ENCODE assay signal across 8 cellular contexts in the genomic region with DNA sequence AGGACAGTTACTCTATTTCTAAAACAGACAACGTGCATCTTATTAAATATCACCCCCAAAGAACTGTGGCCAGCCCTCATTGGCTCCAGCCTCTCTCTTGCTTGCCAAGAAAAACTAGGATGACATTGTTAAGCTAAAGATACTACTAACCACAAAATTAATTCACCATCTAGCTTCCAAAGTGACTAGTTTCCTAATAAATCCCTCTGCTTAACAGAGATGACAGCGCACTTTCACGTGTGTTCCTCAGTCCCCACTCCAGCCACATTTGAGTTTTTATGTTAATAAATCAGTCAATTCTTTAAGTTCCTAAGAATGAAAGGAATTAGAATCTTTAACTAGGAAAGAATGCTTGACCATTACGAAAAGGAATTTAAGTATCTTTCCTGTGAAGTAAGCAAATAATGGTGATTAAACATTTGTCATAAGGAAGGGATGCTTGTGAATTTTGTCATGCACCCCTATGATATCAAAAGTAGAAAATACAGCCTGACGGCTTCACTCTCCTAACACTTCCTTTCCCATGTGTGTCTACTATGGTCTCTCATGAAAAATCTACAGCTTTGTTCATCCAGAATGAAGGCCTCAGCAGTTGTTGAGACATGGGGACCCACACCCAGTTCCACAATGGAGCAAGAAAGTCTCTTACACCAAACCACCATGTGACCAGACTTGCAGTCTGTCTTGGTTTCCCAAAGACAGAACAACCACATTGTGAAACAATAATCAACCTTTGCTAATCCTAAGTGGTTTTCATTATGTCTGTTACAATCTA. TPM values are rescaled to one million over a fixed set of nuclear protein-coding genes. Genes with fewer than 3 reads are reported as not detected.
DNase-seq lines count a peak whose midpoint lies in the region; ATAC-seq and TF ChIP-seq lines count a peak whose summit lies in the region.

No MANE protein-coding gene starts in this region.

- no peaks in the 10 kb centered on the region for H3K36me3 ChIP-seq in Caco-2 (ENCODE audit: control insufficient read depth, insufficient read depth, low read length)

- peaks cover 52% of the 10 kb centered on the region for H3K4me1 ChIP-seq in Caco-2

- peak; percentile 54 for ATAC-seq in omental fat pad (ENCODE audit: low FRiP score)
- ATAC-seq in HG02885 (IDR thresholded peaks at IDR 0.05; ENCODE audit: poor library complexity, unreplicated experiment) = no peak
- ATAC-seq in HG03139 (IDR thresholded peaks at IDR 0.05; ENCODE audit: unreplicated experiment) = no peak

- no peaks in the 10 kb centered on the region for H3K9me3 Mint-ChIP-seq in Caco-2 (ENCODE audit: unreplicated experiment)
- H3K9me3 Mint-ChIP-seq in activated CD4-positive, alpha-beta memory T cell treated with anti-CD3 and anti-CD28 coated beads for 36 hours = no peaks in the 10 kb centered on the region

- CTCF ChIA-PET in Caco-2 (lab: Charles Lee) = no interaction called here
- CTCF ChIA-PET in activated CD4-positive, alpha-beta memory T cell treated with anti-CD3 and anti-CD28 coated beads for 36 hours (lab: Charles Lee) = interaction anchor here (1.5 kb wide), 1 partner anchor 80 kb away, joined by 3 read pairs; no protein-coding TSS in a partner anchor

- intact Hi-C loops in Caco-2 (cut with micrococcal nuclease; ENCODE audit: unreplicated experiment) = no loop called here
- intact Hi-C loops in activated CD4-positive, alpha-beta memory T cell treated with anti-CD3 and anti-CD28 coated beads for 36 hours (cut with micrococcal nuclease) = loop anchor here (1.0 kb wide), 1 partner anchor 27 kb away; no protein-coding TSS in a partner anchor

- H3K9me3 ChIP-seq in Caco-2 = no peaks in the 10 kb centered on the region

- H3K4me1 Mint-ChIP-seq in Caco-2 (ENCODE audit: low read depth, unreplicated experiment) = peaks cover 41% of the 10 kb centered on the region
- peaks cover 32% of the 10 kb centered on the region for H3K4me1 Mint-ChIP-seq in activated CD4-positive, alpha-beta memory T cell treated with anti-CD3 and anti-CD28 coated beads for 36 hours (ENCODE audit: low read depth)

- BruUV-seq in Caco-2 (replicated peaks; lab: Mats Ljungman, UMichigan) = no TSS peak

- POLR2A ChIA-PET in Caco-2 (lab: Charles Lee) = interaction anchor here (0.9 kb wide), 1 partner anchor 31 kb away, joined by 3 read pairs; no protein-coding TSS in a partner anchor
- POLR2A ChIA-PET in activated CD4-positive, alpha-beta memory T cell treated with anti-CD3 and anti-CD28 coated beads for 36 hours (lab: Charles Lee) = interaction anchor here (1.6 kb wide), 1 partner anchor 32 kb away, joined by 14 read pairs; no protein-coding TSS in a partner anchor

- H3K27me3 ChIP-seq in Caco-2 (replicated peaks; ENCODE audit: control insufficient read depth, insufficient read depth, low read length) = no peaks in the 10 kb centered on the region

- DNase-seq in Caco-2 (no peak), NCI-H460 (ENCODE audit: extremely low read depth, low read depth) (peak; percentile 48), epidermal melanocyte (ENCODE audit: insufficient read length, low spot score) (peak; percentile 19), omental fat pad (ENCODE audit: low spot score) (no peak), cerebellum (ENCODE audit: low spot score) (no peak)
- DNase-seq in activated CD4-positive, alpha-beta memory T cell treated with anti-CD3 and anti-CD28 coated beads for 36 hours = no peak

- no peak overlapping the region for H3K4me3 ChIP-seq in Caco-2 (ENCODE audit: low read depth, low read length)

- H3K27ac Mint-ChIP-seq in Caco-2 (ENCODE audit: unreplicated experiment) = peak overlapping the region; percentile 29
- H3K27ac Mint-ChIP-seq in activated CD4-positive, alpha-beta memory T cell treated with anti-CD3 and anti-CD28 coated beads for 36 hours = no peak overlapping the region

- TF ChIP-seq CTCF in Caco-2 (IDR thresholded peaks at IDR 0.05; ENCODE audit: insufficient read depth in 1 of 2, low read depth in 1 of 2, low read length in 1 of 2, severe bottlenecking in 1 of 2, unreplicated experiment in 1 of 2) = no peak
- TF ChIP-seq CTCF in omental fat pad (IDR thresholded peaks at IDR 0.05) = no peak

- H3K27me3 Mint-ChIP-seq in Caco-2 (ENCODE audit: insufficient read depth, unreplicated experiment) = no peaks in the 10 kb centered on the region
- no peaks in the 10 kb centered on the region for H3K27me3 Mint-ChIP-seq in activated CD4-positive, alpha-beta memory T cell treated with anti-CD3 and anti-CD28 coated beads for 36 hours

- no peak overlapping the region for H3K4me3 Mint-ChIP-seq in Caco-2 (ENCODE audit: unreplicated experiment)
- no peak overlapping the region for H3K4me3 Mint-ChIP-seq in activated CD4-positive, alpha-beta memory T cell treated with anti-CD3 and anti-CD28 coated beads for 36 hours

- peaks cover 5% of the 10 kb centered on the region for H3K36me3 Mint-ChIP-seq in Caco-2 (ENCODE audit: insufficient read depth, unreplicated experiment)
- no peaks in the 10 kb centered on the region for H3K36me3 Mint-ChIP-seq in activated CD4-positive, alpha-beta memory T cell treated with anti-CD3 and anti-CD28 coated beads for 36 hours

RNA-seq across cellular contexts. Expression of gene CORO1C, which starts 8.1 kb away (rescaled TPM):
- 176 and 195 TPM in 2 replicates for total RNA-seq in Caco-2 (2022)
- total RNA-seq in NCI-H460 (2014; rRNA removed; shearing (Covaris generic)) = 47.3 and 52.8 TPM in 2 replicates
- 35.8 and 35.9 TPM in 2 replicates for polyA plus RNA-seq in NCI-H460 (2014; cell fraction: nucleus; rRNA removed)
- 100 to 1,000 TPM; 100 to 273 (median 154) TPM for total RNA-seq in omental fat pad
- total RNA-seq in activated CD4-positive, alpha-beta memory T cell treated with anti-CD3 and anti-CD28 coated beads for 36 hours = 10 to 100 TPM; 62.1 to 70.9 TPM
- total RNA-seq in cerebellum = 114 TPM

Comparison
In these comparisons a context has a peak if more than half of its experiments do, and no peak if none do; other contexts are left out.
1. DNase-seq: peak in NCI-H460 (single experiment) and epidermal melanocyte (single experiment); none in Caco-2 (0 of 2), omental fat pad (single experiment), activated CD4-positive, alpha-beta memory T cell treated with anti-CD3 and anti-CD28 coated beads for 36 hours (single experiment) and cerebellum (single experiment).